ENCODE assay signal across 15 cellular contexts in genomic region chr5:14757853-14758252, GRCh38.
"Had no signal": no experiment of that assay in that cellular context is flagged by ENCODE, and none has a peak within 500 bp of the region (broad histone marks: within the 10 kb centered on the region; RNA-seq: fewer than 3 reads in every experiment).

No MANE protein-coding gene starts in this region.

- H3K4me1 ChIP-seq: esophagus squamous epithelium, parathyroid adenoma had no signal

- ATAC-seq: activated T-helper 17 cell treated with anti-CD3 and anti-CD28 coated beads, Interleukin-2, amount 50 U/mL, for 72 hours; stimulated activated naive B cell treated with anti-CD40 and anti-IgM and Interleukin-4, amounts not matched to agents 10 μg/mL and 1 μg/mL and 100 μg/mL, for 72 hours had no signal

- H3K27me3 ChIP-seq: cardiac muscle cell, esophagus squamous epithelium, thyroid gland had no signal

- DNase-seq: activated B cell treated with CpG ODN at 0.5 μM for 24 hours; activated CD4-positive, alpha-beta T cell treated with anti-CD3 and anti-CD28 coated beads for 48 hours; activated CD8-positive, alpha-beta memory T cell treated with anti-CD3 and anti-CD28 coated beads for 24 hours; activated naive CD4-positive, alpha-beta T cell treated with anti-CD3 and anti-CD28 coated beads for 36 hours; esophagus squamous epithelium; glutamatergic neuron; retina; stimulated activated CD4-positive, alpha-beta T cell treated with anti-CD3 and anti-CD28 coated beads, Interleukin-15, amount 100 ng/mL, for 24 hours; stimulated activated CD4-positive, alpha-beta T cell treated with anti-CD3 and anti-CD28 coated beads, Interleukin-4, amount 100 ng/mL, for 1 hour; stimulated activated naive B cell treated with anti-CD40 and anti-IgM and Interleukin-4, amounts not matched to agents 10 μg/mL and 1 μg/mL and 100 μg/mL, for 72 hours; thyroid gland had no signal

- H3K9me3 ChIP-seq: esophagus squamous epithelium, thyroid gland had no signal

- H3K36me3 ChIP-seq: cardiac muscle cell, thyroid gland had no signal

- H3K27ac ChIP-seq: cardiac muscle cell, esophagus squamous epithelium, parathyroid adenoma, skin epidermis, thyroid gland had no signal

- H3K4me3 ChIP-seq: cardiac muscle cell, esophagus squamous epithelium, skin epidermis, thyroid gland had no signal
